ENCODE assay signal across 7 cellular contexts in genomic region chr20:41072099-41072798, GRCh38. TPM values are rescaled to one million over a fixed set of nuclear protein-coding genes. Genes with fewer than 3 reads are reported as not detected.
DNase-seq lines count a peak whose midpoint lies in the region; ATAC-seq and TF ChIP-seq lines count a peak whose summit lies in the region.

No MANE protein-coding gene starts in this region.

- peaks cover 75% of the 10 kb centered on the region for H3K4me1 Mint-ChIP-seq in HFFc6 (ENCODE audit: low read depth)
- peaks cover 48% of the 10 kb centered on the region for H3K4me1 Mint-ChIP-seq in activated T-helper 17 cell treated with anti-CD3 and anti-CD28 coated beads, Interleukin-2, amount 50 U/mL, for 72 hours
- H3K4me1 Mint-ChIP-seq in stimulated activated memory B cell treated with anti-CD40 and anti-IgM and Interleukin-4, amounts not matched to agents 10 μg/mL and 1 μg/mL and 100 μg/mL, for 72 hours: peaks cover 45% of the 10 kb centered on the region

- peak; percentile 48 for ATAC-seq in activated T-helper 17 cell treated with anti-CD3 and anti-CD28 coated beads, Interleukin-2, amount 50 U/mL, for 72 hours (replicated peaks)
- ATAC-seq in Right ventricle myocardium superior (ENCODE audit: poor library complexity) (peak; percentile 69), HG03378 (IDR thresholded peaks at IDR 0.05; ENCODE audit: unreplicated experiment) (no peak)
- ATAC-seq in stimulated activated memory B cell treated with anti-CD40 and anti-IgM and Interleukin-4, amounts not matched to agents 10 μg/mL and 1 μg/mL and 100 μg/mL, for 72 hours: no peak

- peak overlapping the region; percentile 38 for H3K4me3 Mint-ChIP-seq in HFFc6
- peak overlapping the region; percentile 40 for H3K4me3 Mint-ChIP-seq in activated T-helper 17 cell treated with anti-CD3 and anti-CD28 coated beads, Interleukin-2, amount 50 U/mL, for 72 hours
- H3K4me3 Mint-ChIP-seq in stimulated activated memory B cell treated with anti-CD40 and anti-IgM and Interleukin-4, amounts not matched to agents 10 μg/mL and 1 μg/mL and 100 μg/mL, for 72 hours: no peak overlapping the region

- DNase-seq in HFFc6: peak; percentile 80
- DNase-seq in Right ventricle myocardium superior: no peak
- no peak for DNase-seq in NCI-H2107 (lab: John Stamatoyannopoulos, UW)
- no peak for DNase-seq in NCI-H2227 treated with DMSO at 0.1 percent for 48 hours (lab: John Stamatoyannopoulos, UW)

- peak overlapping the region; percentile 80 for H3K27ac Mint-ChIP-seq in HFFc6
- peak overlapping the region; percentile 34 for H3K27ac Mint-ChIP-seq in activated T-helper 17 cell treated with anti-CD3 and anti-CD28 coated beads, Interleukin-2, amount 50 U/mL, for 72 hours
- peak overlapping the region; percentile 3 for H3K27ac Mint-ChIP-seq in stimulated activated memory B cell treated with anti-CD40 and anti-IgM and Interleukin-4, amounts not matched to agents 10 μg/mL and 1 μg/mL and 100 μg/mL, for 72 hours

- no peaks in the 10 kb centered on the region for H3K9me3 Mint-ChIP-seq in HFFc6
- H3K9me3 Mint-ChIP-seq in activated T-helper 17 cell treated with anti-CD3 and anti-CD28 coated beads, Interleukin-2, amount 50 U/mL, for 72 hours: no peaks in the 10 kb centered on the region
- H3K9me3 Mint-ChIP-seq in stimulated activated memory B cell treated with anti-CD40 and anti-IgM and Interleukin-4, amounts not matched to agents 10 μg/mL and 1 μg/mL and 100 μg/mL, for 72 hours: no peaks in the 10 kb centered on the region

- TF ChIP-seq CTCF in HFFc6 (IDR thresholded peaks at IDR 0.05): no peak

- no peaks in the 10 kb centered on the region; the same call in 1 of the 2 replicates for H3K27me3 Mint-ChIP-seq in HFFc6 (ENCODE audit: insufficient read depth)
- no peaks in the 10 kb centered on the region for H3K27me3 Mint-ChIP-seq in activated T-helper 17 cell treated with anti-CD3 and anti-CD28 coated beads, Interleukin-2, amount 50 U/mL, for 72 hours
- H3K27me3 Mint-ChIP-seq in stimulated activated memory B cell treated with anti-CD40 and anti-IgM and Interleukin-4, amounts not matched to agents 10 μg/mL and 1 μg/mL and 100 μg/mL, for 72 hours: no peaks in the 10 kb centered on the region

- intact Hi-C loops in Right ventricle myocardium superior (cut with DNase I): no loop called here

- peaks cover 47% of the 10 kb centered on the region for H3K36me3 Mint-ChIP-seq in HFFc6 (ENCODE audit: low read depth)
- peaks cover 69% of the 10 kb centered on the region for H3K36me3 Mint-ChIP-seq in activated T-helper 17 cell treated with anti-CD3 and anti-CD28 coated beads, Interleukin-2, amount 50 U/mL, for 72 hours (ENCODE audit: low read depth)
- peaks cover 19% of the 10 kb centered on the region for H3K36me3 Mint-ChIP-seq in stimulated activated memory B cell treated with anti-CD40 and anti-IgM and Interleukin-4, amounts not matched to agents 10 μg/mL and 1 μg/mL and 100 μg/mL, for 72 hours

RNA-seq across cellular contexts. Expression of gene TOP1, which starts 43.6 kb away (rescaled TPM):
- 10 to 100 TPM; 62.1 to 77.0 (median 73.0) TPM for total RNA-seq in HFFc6 (2021; fragmentation: NEBNext Ultra II Directional; extraction: Animal tissue kit (Norgen Biotek cat#: 25700))
- total RNA-seq in activated T-helper 17 cell treated with anti-CD3 and anti-CD28 coated beads, Interleukin-2, amount 50 U/mL, for 72 hours: 10 to 100 TPM; 62.4 to 82.8 TPM
- 20.6 TPM for total RNA-seq in Right ventricle myocardium superior

Comparison
In these comparisons a context has a peak if more than half of its experiments do, and no peak if none do; other contexts are left out.
1. H3K27ac Mint-ChIP-seq: peak in every context shown above with its lines; median percentile 80 in HFFc6; 34 in activated T-helper 17 cell treated with anti-CD3 and anti-CD28 coated beads, Interleukin-2, amount 50 U/mL, for 72 hours; 3 in stimulated activated memory B cell treated with anti-CD40 and anti-IgM and Interleukin-4, amounts not matched to agents 10 μg/mL and 1 μg/mL and 100 μg/mL, for 72 hours.
2. ATAC-seq: peak in activated T-helper 17 cell treated with anti-CD3 and anti-CD28 coated beads, Interleukin-2, amount 50 U/mL, for 72 hours (single experiment) and Right ventricle myocardium superior (single experiment); none in stimulated activated memory B cell treated with anti-CD40 and anti-IgM and Interleukin-4, amounts not matched to agents 10 μg/mL and 1 μg/mL and 100 μg/mL, for 72 hours (single experiment) and HG03378 (single experiment).